In the genomic region with DNA sequence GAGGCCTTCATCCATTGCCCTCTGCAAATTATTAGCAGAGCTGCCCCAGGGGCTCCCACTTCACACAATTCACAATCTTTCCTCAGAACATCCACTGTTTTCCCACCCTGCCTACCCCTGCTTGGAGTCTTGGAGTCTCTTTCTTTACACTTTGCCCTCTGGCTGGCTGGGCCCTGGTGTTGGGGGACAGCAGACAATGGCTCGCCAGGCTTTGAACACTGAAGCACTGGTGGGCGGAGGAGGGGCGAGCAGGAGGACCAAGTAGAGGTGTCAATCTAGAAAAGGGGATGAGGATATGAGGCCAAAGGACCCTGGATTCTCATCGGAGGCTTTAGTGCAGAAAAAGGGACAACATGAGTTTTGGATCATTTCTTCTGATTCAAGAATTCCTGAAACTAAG, we compare ENCODE assay signal across 26 cellular contexts.
"Had no signal": no experiment of that assay in that cellular context is flagged by ENCODE, and none has a peak within 500 bp of the region (broad histone marks: within the 10 kb centered on the region; RNA-seq: fewer than 3 reads in every experiment).

No MANE protein-coding gene starts in this region.

- ATAC-seq: activated CD4-positive, CD25-positive, alpha-beta regulatory T cell treated with anti-CD3 and anti-CD28 coated beads, Interleukin-2, amount 50 U/mL, for 24 hours; effector memory CD8-positive, alpha-beta T cell; gastroesophageal sphincter; pancreas; stimulated activated memory B cell treated with anti-CD40 and anti-IgM and Interleukin-4, amounts not matched to agents 10 μg/mL and 1 μg/mL and 100 μg/mL, for 72 hours; stimulated activated naive CD8-positive, alpha-beta T cell treated with anti-CD3 and anti-CD28 coated beads, Interleukin-15, amount 100 ng/mL, for 72 hours; upper lobe of right lung had no signal

- H3K9me3 ChIP-seq: gastroesophageal sphincter, pancreas, prostate gland, sigmoid colon, thyroid gland, upper lobe of right lung had no signal

- H3K27ac ChIP-seq: gastroesophageal sphincter, hepatocyte, pancreas, prostate gland, sigmoid colon, thyroid gland, upper lobe of right lung had no signal

- H2AFZ ChIP-seq: hepatocyte had no signal

- H3K36me3 ChIP-seq: gastroesophageal sphincter, pancreas, prostate gland, sigmoid colon, thyroid gland, upper lobe of right lung had no signal

- DNase-seq: activated CD4-positive, alpha-beta memory T cell treated with anti-CD3 and anti-CD28 coated beads, Interleukin-2, amount 10 ng/mL, durations not matched to agents 7 days and 5 days; activated CD4-positive, alpha-beta T cell treated with anti-CD3 and anti-CD28 coated beads for 48 hours; activated CD8-positive, alpha-beta memory T cell treated with anti-CD3 and anti-CD28 coated beads, Interleukin-2, amount 50 U/mL, for 48 hours; activated gamma-delta T cell; activated naive CD4-positive, alpha-beta T cell treated with anti-CD3 and anti-CD28 coated beads, Interleukin-2, amount 10 ng/mL, durations not matched to agents 7 days and 5 days; activated naive CD8-positive, alpha-beta T cell treated with anti-CD3 and anti-CD28 coated beads, Interleukin-2, amount 10 ng/mL, durations not matched to agents 7 days and 5 days; activated T-cell treated with anti-CD3 and anti-CD28 coated beads, Interleukin-2, amount 50 U/mL, for 24 hours; caudate nucleus; cortex of kidney; effector memory CD8-positive, alpha-beta T cell; naive thymus-derived CD4-positive, alpha-beta T cell; nucleus accumbens; pancreas; sigmoid colon; small intestine; stimulated activated CD4-positive, alpha-beta T cell treated with anti-CD3 and anti-CD28 coated beads, Interleukin-1b, Interleukin-23, amount 100 ng/mL, for 48 hours; stimulated activated CD4-positive, alpha-beta T cell treated with anti-CD3 and anti-CD28 coated beads, Interleukin-4, amount 100 ng/mL, for 4 hours; stimulated activated naive CD8-positive, alpha-beta T cell treated with anti-CD3 and anti-CD28 coated beads, Interleukin-15, amount 100 ng/mL, for 72 hours; substantia nigra; thyroid gland; upper lobe of right lung had no signal

- H3K4me3 ChIP-seq: gastroesophageal sphincter, hepatocyte, pancreas, prostate gland, sigmoid colon, thyroid gland, upper lobe of right lung had no signal

- H3K79me2 ChIP-seq: hepatocyte had no signal

- H3K4me1 ChIP-seq: pancreas, prostate gland, upper lobe of right lung had no signal

- H3K4me2 ChIP-seq: hepatocyte had no signal

- H3K27me3 ChIP-seq: gastroesophageal sphincter, hepatocyte, pancreas, sigmoid colon, thyroid gland, upper lobe of right lung had no signal
